8 cellular contexts compared by ENCODE assay signal in the genomic region with DNA sequence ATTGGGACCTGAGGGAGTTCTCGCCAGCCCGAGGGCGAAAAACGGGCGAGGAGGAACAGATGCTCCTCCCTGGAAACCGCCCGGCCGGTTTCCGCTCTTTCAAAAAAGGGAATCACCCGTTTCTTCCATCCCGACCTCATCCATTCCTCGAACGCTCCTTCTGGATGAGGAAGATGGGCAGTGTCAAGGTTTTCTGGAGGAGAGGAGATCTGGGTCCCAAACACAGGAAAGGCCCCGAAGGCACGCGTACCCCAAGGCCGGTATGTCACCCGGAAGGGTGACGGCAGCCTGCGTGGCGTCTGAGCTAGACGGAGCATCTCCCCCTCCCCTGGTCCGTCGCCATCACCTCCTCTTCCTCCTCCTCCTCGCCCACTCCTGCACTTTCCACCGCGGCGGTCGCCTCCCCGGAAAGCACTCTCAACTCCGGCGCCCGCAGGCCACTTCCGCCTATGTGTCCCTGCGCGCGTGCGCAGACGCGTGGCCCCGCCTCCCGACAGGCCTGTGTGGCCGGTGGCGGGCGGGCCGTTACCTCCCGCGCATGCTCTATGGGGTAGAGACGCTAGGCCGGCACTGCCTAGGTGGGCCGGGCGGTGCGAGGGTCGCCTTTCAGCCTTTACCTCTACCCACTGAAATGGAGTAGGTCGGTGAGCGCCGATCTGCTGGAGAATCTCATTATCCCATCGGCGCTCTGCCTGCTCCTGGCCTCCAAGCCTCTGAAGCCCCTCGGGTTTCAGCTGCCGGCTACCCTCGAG. TPM values are rescaled to one million over a fixed set of nuclear protein-coding genes. Genes with fewer than 3 reads are reported as not detected.
DNase-seq lines count a peak whose midpoint lies in the region; ATAC-seq, FAIRE-seq and TF ChIP-seq lines count a peak whose summit lies in the region.

SLC35B3 (minus strand) TSS at position 453 of the 752 bp plus-strand sequence.

- H3K4me2 ChIP-seq in HepG2 (ENCODE audit: low read depth, low read length), result peak within 1 kb of the TSS; percentile 85

- no peaks in the 10 kb centered on the region; a peak in 1 of 5 replicates for H3K27me3 ChIP-seq in HepG2 (ENCODE audit: control insufficient read depth in 1 of 2, insufficient read depth in 2 of 2, low read length in 2 of 2)

- H4K20me1 ChIP-seq in HepG2 (ENCODE audit: insufficient read depth, low read length), result no peaks in the 10 kb centered on the region

- TF ChIP-seq EP300 in HepG2 (IDR thresholded peaks at IDR 0.05; ENCODE audit: low read depth in 2 of 2, low read length in 2 of 2) (no peak; a peak in 1 of 4 replicates), HepG2 (CRISPR knock-in tag; IDR thresholded peaks at IDR 0.05; ENCODE audit: borderline replicate concordance) (no peak)

- FAIRE-seq in HepG2 (lab: Jason Lieb, UNC), result no peak

- H3K27ac ChIP-seq in HepG2 (ENCODE audit: extremely low read length, insufficient read depth, low read length), result peak within 1 kb of the TSS; percentile 77

- WGBS in HepG2 (ENCODE audit: low lambda C conversion rate), result 6% methylated on average over 57 of the region's 62 CpGs

- TF ChIP-seq POLR2A in HepG2 (IDR thresholded peaks at IDR 0.05; ENCODE audit: insufficient read depth in 1 of 2, low read depth in 2 of 2, low read length in 2 of 2), result peak; percentile 94 to 96

- peak; percentile 20; the same call in 1 of the 2 replicates for TF ChIP-seq RAD21 in HepG2 (CRISPR knock-in tag; IDR thresholded peaks at IDR 0.05)

- DNase-seq in CD1c-positive myeloid dendritic cell (ENCODE audit: extremely low spot score) (peak; percentile 99), NCI-H774 (lab: John Stamatoyannopoulos, UW) (peak; percentile 90), dermis blood vessel endothelial cell (peak; percentile 96), HepG2 (ENCODE audit: low spot score) (peak; percentile 92)
- DNase-seq in activated CD4-positive, alpha-beta T cell treated with anti-CD3 and anti-CD28 coated beads, Interleukin-2, amount 50 U/mL, for 4 hours, result peak; percentile 97 to 98
- DNase-seq in stimulated activated CD4-positive, alpha-beta T cell treated with anti-CD3 and anti-CD28 coated beads, Interleukin-2, amount 100 ng/mL, for 48 hours, result peak; percentile 98

- TSS peak; percentile 70 for BruUV-seq in HepG2 (replicated peaks; lab: Mats Ljungman, UMichigan)

- intact Hi-C loops in HepG2 (cut with micrococcal nuclease; ENCODE audit: unreplicated experiment), result loop anchor here (10.0 kb wide), 1 partner anchor 330 kb away; the partner anchor contains the start of gene EEF1E1

- H3K36me3 ChIP-seq in HepG2 (replicated peaks in 1 of 2; ENCODE audit: control insufficient read depth in 1 of 2, insufficient read depth in 2 of 2, low read length in 2 of 2), result no peaks in the 10 kb centered on the region

- peak within 1 kb of the TSS; percentile 94 for H3K9ac ChIP-seq in HepG2 (ENCODE audit: insufficient read depth, low read depth, low read length)

- peak within 1 kb of the TSS; percentile 66 for H2AFZ ChIP-seq in HepG2 (ENCODE audit: low read length)

- in situ Hi-C loops in HepG2 (cut with HindIII; ENCODE audit: extremely low pct_ligation_motif_present, low pct_unique_long_range_greater_than_20kb), result no loop called here

- H3K4me3 ChIP-seq in HepG2 (replicated peaks in 1 of 3; ENCODE audit: insufficient read depth in 1 of 3, low read depth in 2 of 3, low read length in 3 of 3), result peak within 1 kb of the TSS; percentile 67 to 96 (median 75)

- H3K4me1 ChIP-seq in HepG2 (ENCODE audit: insufficient read depth, low read length), result peaks cover 42% of the 10 kb centered on the region

- POLR2A ChIA-PET in HepG2 (lab: Yijun Ruan, JAX), result no interaction called here

- peak; percentile 96 for ATAC-seq in GM19438 (IDR thresholded peaks at IDR 0.05; ENCODE audit: low read depth, unreplicated experiment)
- peak; percentile 96 for ATAC-seq in HG03571 (IDR thresholded peaks at IDR 0.05; ENCODE audit: unreplicated experiment)
- peak; percentile 98 for ATAC-seq in HepG2

- CTCF ChIA-PET in HepG2 (lab: Yijun Ruan, JAX; ENCODE audit: low intra/inter-chr PET ratio, low total read pairs), result no interaction called here

- H3K9me3 ChIP-seq in HepG2 (ENCODE audit: low read length), result no peaks in the 10 kb centered on the region

- no peak for TF ChIP-seq CTCF in HepG2 (CRISPR knock-in tag; IDR thresholded peaks at IDR 0.05)

- peaks cover 19% of the 10 kb centered on the region for H3K79me2 ChIP-seq in HepG2 (ENCODE audit: insufficient read depth, low read length)

TF ChIP-seq in HepG2, 621 proteins besides CTCF, POLR2A, EP300 and RAD21 (continues in another document):
- TF ChIP-seq ZNF225 (CRISPR knock-in tag; IDR thresholded peaks at IDR 0.05), result peak; percentile 87; the same call in 1 of the 2 replicates
- TF ChIP-seq RXRB (CRISPR knock-in tag; IDR thresholded peaks at IDR 0.05; ENCODE audit: borderline replicate concordance), result no peak
- TF ChIP-seq FOXO1 (CRISPR knock-in tag; IDR thresholded peaks at IDR 0.05), result peak; percentile 56; the same call in 1 of the 2 replicates
- TF ChIP-seq, protein P1, sequence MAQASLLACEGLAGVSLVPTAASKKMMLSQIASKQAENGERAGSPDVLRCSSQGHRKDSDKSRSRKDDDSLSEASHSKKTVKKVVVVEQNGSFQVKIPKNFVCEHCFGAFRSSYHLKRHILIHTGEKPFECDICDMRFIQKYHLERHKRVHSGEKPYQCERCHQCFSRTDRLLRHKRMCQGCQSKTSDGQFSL (CRISPR knock-in tag; IDR thresholded peaks at IDR 0.05), result peak; percentile 28; the same call in 1 of the 2 replicates
- peak; percentile 94 for TF ChIP-seq ZNF607 (CRISPR knock-in tag; IDR thresholded peaks at IDR 0.05; ENCODE audit: borderline replicate concordance)
- peak; percentile 87; the same call in 1 of the 2 replicates for TF ChIP-seq ATF7-NPFF (CRISPR knock-in tag; IDR thresholded peaks at IDR 0.05; ENCODE audit: low read depth)
- TF ChIP-seq ZBTB1 (CRISPR knock-in tag; IDR thresholded peaks at IDR 0.05; ENCODE audit: borderline replicate concordance), result no peak
- TF ChIP-seq ZNF274 (CRISPR knock-in tag; IDR thresholded peaks at IDR 0.05), result peak; percentile 86
- TF ChIP-seq ZMAT3 (CRISPR knock-in tag; conservative IDR thresholded peaks at IDR 0.05), result peak; percentile 64
- peak; percentile 78; the same call in 1 of the 2 replicates for TF ChIP-seq MTA1 (CRISPR knock-in tag; IDR thresholded peaks at IDR 0.05; ENCODE audit: borderline replicate concordance)
- peak; percentile 83 for TF ChIP-seq ZSCAN25 (CRISPR knock-in tag; IDR thresholded peaks at IDR 0.05)
- TF ChIP-seq ZNF253 (CRISPR knock-in tag; IDR thresholded peaks at IDR 0.05; ENCODE audit: borderline replicate concordance), result peak; percentile 96; the same call in 1 of the 2 replicates
- TF ChIP-seq ZNF501 (CRISPR knock-in tag; IDR thresholded peaks at IDR 0.05), result peak; percentile 98
- peak; percentile 67; the same call in 1 of the 2 replicates for TF ChIP-seq NR2C2 (CRISPR knock-in tag; IDR thresholded peaks at IDR 0.05; ENCODE audit: borderline replicate concordance)
- TF ChIP-seq, protein P2, sequence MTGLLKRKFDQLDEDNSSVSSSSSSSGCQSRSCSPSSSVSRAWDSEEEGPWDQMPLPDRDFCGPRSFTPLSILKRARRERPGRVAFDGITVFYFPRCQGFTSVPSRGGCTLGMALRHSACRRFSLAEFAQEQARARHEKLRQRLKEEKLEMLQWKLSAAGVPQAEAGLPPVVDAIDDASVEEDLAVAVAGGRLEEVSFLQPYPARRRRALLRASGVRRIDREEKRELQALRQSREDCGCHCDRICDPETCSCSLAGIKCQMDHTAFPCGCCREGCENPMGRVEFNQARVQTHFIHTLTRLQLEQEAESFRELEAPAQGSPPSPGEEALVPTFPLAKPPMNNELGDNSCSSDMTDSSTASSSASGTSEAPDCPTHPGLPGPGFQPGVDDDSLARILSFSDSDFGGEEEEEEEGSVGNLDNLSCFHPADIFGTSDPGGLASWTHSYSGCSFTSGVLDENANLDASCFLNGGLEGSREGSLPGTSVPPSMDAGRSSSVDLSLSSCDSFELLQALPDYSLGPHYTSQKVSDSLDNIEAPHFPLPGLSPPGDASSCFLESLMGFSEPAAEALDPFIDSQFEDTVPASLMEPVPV (CRISPR knock-in tag; IDR thresholded peaks at IDR 0.05), result peak; percentile 85
- peak; percentile 81 for TF ChIP-seq JARID2 (CRISPR knock-in tag; IDR thresholded peaks at IDR 0.05; ENCODE audit: insufficient replicate concordance)
- TF ChIP-seq PITX1 (CRISPR knock-in tag; IDR thresholded peaks at IDR 0.05), result peak; percentile 65

RNA-seq across cellular contexts. Expression of gene SLC35B3, which starts in this region (rescaled TPM):
- total RNA-seq in dermis blood vessel endothelial cell (15.7 and 23.0 TPM in 2 replicates), HepG2 (2016; rRNA removed; fragmentation: Illumina TruSeq; extraction: Trizol) (13.5 and 14.0 TPM in 2 replicates)
- 6.3 and 6.6 TPM in 2 replicates for total RNA-seq in HepG2 (2016; cell fraction: cytosol; rRNA removed; fragmentation: Illumina TruSeq; extraction: Trizol; ENCODE audit: low read depth)
- total RNA-seq in HepG2 (2016; cell fraction: insoluble cytoplasmic fraction; rRNA removed; fragmentation: Illumina TruSeq; extraction: Trizol), result 13.1 and 13.6 TPM in 2 replicates
- 20.5 and 21.8 TPM in 2 replicates for total RNA-seq in HepG2 (2016; cell fraction: membrane; rRNA removed; fragmentation: Illumina TruSeq; extraction: Trizol)
- 13.5 and 14.5 TPM in 2 replicates for total RNA-seq in HepG2 (2016; cell fraction: nucleus; rRNA removed; fragmentation: Illumina TruSeq; extraction: Trizol)
- 8.7 and 9.5 TPM in 2 replicates for polyA plus RNA-seq in HepG2 (2011; rRNA removed)
- polyA plus RNA-seq in HepG2 (2011; cell fraction: cytosol; rRNA removed), result 4.4 and 7.4 TPM in 2 replicates
- polyA plus RNA-seq in HepG2 (2011; cell fraction: nucleus; rRNA removed), result 5.5 and 7.4 TPM in 2 replicates
- 13.0 and 13.3 TPM in 2 replicates for polyA plus RNA-seq in HepG2 (2012)
- polyA plus RNA-seq in HepG2 (2016; cell fraction: cytosol; fragmentation: Illumina TruSeq; extraction: Trizol; ENCODE audit: low read depth), result 11.6 and 14.0 TPM in 2 replicates
- 17.5 and 19.2 TPM in 2 replicates for polyA plus RNA-seq in HepG2 (2016; cell fraction: insoluble cytoplasmic fraction; fragmentation: Illumina TruSeq; extraction: Trizol; ENCODE audit: low read depth)
- 23.9 and 24.3 TPM in 2 replicates for polyA plus RNA-seq in HepG2 (2016; cell fraction: membrane; fragmentation: Illumina TruSeq; extraction: Trizol; ENCODE audit: low read depth)
- 20.2 and 21.1 TPM in 2 replicates for polyA plus RNA-seq in HepG2 (2016; cell fraction: nucleus; fragmentation: Illumina TruSeq; extraction: Trizol; ENCODE audit: insufficient read depth, low read depth)
- 1.3 and 3.5 TPM in 2 replicates for polyA minus RNA-seq in HepG2 (2011; rRNA and poly(A)+ RNA removed; ENCODE audit: low replicate concordance)
- polyA minus RNA-seq in HepG2 (2011; cell fraction: cytosol; rRNA and poly(A)+ RNA removed), result 3.8 and 4.8 TPM in 2 replicates
- polyA minus RNA-seq in HepG2 (2011; cell fraction: nucleus; rRNA and poly(A)+ RNA removed), result 10.2 and 12.6 TPM in 2 replicates

Comparison
In these comparisons a context has a peak if more than half of its experiments do, and no peak if none do; other contexts are left out.
1. Peak in every context shown above with its lines: DNase-seq, ATAC-seq, H3K4me3 ChIP-seq and H3K27ac ChIP-seq.